Comparison of ENCODE assay signal across 8 cellular contexts in the genomic region with DNA sequence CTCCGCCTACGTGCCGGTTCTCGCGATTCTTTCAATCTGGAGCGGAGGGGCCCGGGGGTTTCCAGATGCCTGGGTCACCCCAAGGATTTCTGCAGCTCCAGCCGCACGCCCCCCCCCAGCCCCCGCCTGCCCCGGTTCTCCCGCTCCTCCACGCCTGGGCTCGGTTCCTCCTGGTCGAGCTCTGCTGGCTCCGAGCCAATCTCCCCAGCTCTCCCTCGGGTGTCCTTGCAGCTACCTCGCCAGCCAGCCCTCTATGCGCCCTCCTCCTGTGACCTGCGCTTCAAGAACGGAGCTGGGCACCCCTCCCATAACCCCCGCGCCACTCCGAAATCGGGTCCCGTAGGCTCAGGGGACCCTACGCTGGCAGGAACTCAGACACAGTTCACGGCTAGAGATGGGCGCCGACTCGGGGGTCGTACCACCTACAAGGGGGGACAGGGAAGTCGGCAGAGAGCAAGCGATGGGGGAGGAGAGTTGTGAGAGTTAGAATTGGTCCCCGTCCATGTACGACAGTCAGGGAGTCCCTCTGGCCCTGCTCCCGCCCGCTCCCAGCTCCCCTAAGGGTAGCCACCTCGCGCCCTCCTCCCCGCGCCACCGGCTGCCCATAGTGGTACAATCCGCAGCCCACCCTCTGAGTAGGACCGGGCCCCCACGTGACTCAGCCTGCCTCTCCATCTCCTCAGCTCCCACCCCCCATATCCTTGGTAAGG. TPM values are rescaled to one million over a fixed set of nuclear protein-coding genes. Genes with fewer than 3 reads are reported as not detected.
DNase-seq lines count a peak whose midpoint lies in the region; ATAC-seq and TF ChIP-seq lines count a peak whose summit lies in the region.

No MANE protein-coding gene starts in this region.

- H3K27me3 ChIP-seq in AG04450 (ENCODE audit: control insufficient read depth, insufficient read depth, low read length) (peaks cover 31% of the 10 kb centered on the region), transverse colon (peaks cover 50% of the 10 kb centered on the region)

- ATAC-seq in T-helper 17 cell (no peak), mucosa of descending colon (no peak), GM19395 (IDR thresholded peaks at IDR 0.05; ENCODE audit: unreplicated experiment) (no peak), GM18861 (IDR thresholded peaks at IDR 0.05; ENCODE audit: unreplicated experiment) (no peak)

- TF ChIP-seq POLR2A in transverse colon (IDR thresholded peaks at IDR 0.05) = no peak

- CTCF ChIA-PET in AG04450 (lab: Charles Lee) = interaction anchor here (0.6 kb wide), 1 partner anchor 8 kb away, joined by 3 read pairs; no protein-coding TSS in a partner anchor

- intact Hi-C loops in mucosa of descending colon (cut with DNase I, micrococcal nuclease) = no loop called here
- intact Hi-C loops in transverse colon (cut with DNase I; ENCODE audit: low total_unique reads) = no loop called here

- POLR2A ChIA-PET in AG04450 (lab: Yijun Ruan, JAX) = interaction anchor here (0.8 kb wide), 1 partner anchor 44 kb away, joined by 4 read pairs; a partner anchor contains a TSS

- H3K9me3 ChIP-seq in AG04450 (ENCODE audit: control insufficient read depth, insufficient read depth, low read length) = peaks cover 6% of the 10 kb centered on the region; the same call in 1 of the 2 replicates
- H3K9me3 ChIP-seq in T-helper 17 cell (ENCODE audit: control insufficient read depth, low read length, poor library complexity, severe bottlenecking) = no peaks in the 10 kb centered on the region
- no peaks in the 10 kb centered on the region for H3K9me3 ChIP-seq in mucosa of descending colon
- no peaks in the 10 kb centered on the region for H3K9me3 ChIP-seq in transverse colon

- H3K27me3 Mint-ChIP-seq in T-helper 17 cell = peaks cover 54% of the 10 kb centered on the region

- in situ Hi-C loops in transverse colon (cut with MboI; ENCODE audit: low pct_ligation_motif_present in 1 of 4, low pct_unique_long_range_greater_than_20kb in 1 of 4, low sequenced_read_pairs in 3 of 4) = no loop called here

- H3K4me1 Mint-ChIP-seq in T-helper 17 cell = peaks cover 30% of the 10 kb centered on the region

- TF ChIP-seq CTCF in AG04450 (IDR thresholded peaks at IDR 0.05; ENCODE audit: low read depth, low read length) (no peak), mucosa of descending colon (IDR thresholded peaks at IDR 0.05) (no peak), transverse colon (IDR thresholded peaks at IDR 0.05) (no peak)

- TF ChIP-seq EP300 in transverse colon (IDR thresholded peaks at IDR 0.05; ENCODE audit: low read depth) = no peak

- H3K4me1 ChIP-seq in mucosa of descending colon (ENCODE audit: low read depth) (peaks cover 31% of the 10 kb centered on the region), transverse colon (peaks cover 26 to 56% (median 45%) of the 10 kb centered on the region in 4 donors)

- H3K36me3 ChIP-seq in mucosa of descending colon (ENCODE audit: low read depth) = no peaks in the 10 kb centered on the region
- H3K36me3 ChIP-seq in transverse colon = no peaks in the 10 kb centered on the region

- H3K4me3 ChIP-seq in AG04450 (ENCODE audit: low read depth, low read length) = peak overlapping the region; percentile 56
- H3K4me3 ChIP-seq in mucosa of descending colon = no peak overlapping the region
- H3K4me3 ChIP-seq in transverse colon = peak overlapping the region in 3 of 4 donors; percentile 11 to 44 (median 28)

- H3K27ac ChIP-seq in AG04450 (ENCODE audit: low read depth, low read length) = no peak overlapping the region
- no peak overlapping the region for H3K27ac ChIP-seq in transverse colon

- H3K27ac Mint-ChIP-seq in T-helper 17 cell = no peak overlapping the region

- peaks cover 8% of the 10 kb centered on the region for H3K36me3 Mint-ChIP-seq in T-helper 17 cell (ENCODE audit: low read depth)

- WGBS in transverse colon (ENCODE audit: low coverage in 1 of 2), 2 donors = 0 to 3% methylated on average over 1 to 43 of the region's 46 CpGs

- DNase-seq in AG04450 (ENCODE audit: low read depth, low spot score) (no peak), HCEC 1CT (peak; percentile 18), T-helper 17 cell (peak in 1 of 3 donors; percentile 22), ecto neural progenitor cell (ENCODE audit: low spot score) (peak; percentile 90), mucosa of descending colon (peak; percentile 49 to 69 (median 65)), transverse colon (peak; percentile 67)

- peak overlapping the region; percentile 91 for H3K4me3 Mint-ChIP-seq in T-helper 17 cell

RNA-seq across cellular contexts. Expression of a gene that starts 1.0 kb away (rescaled TPM):
- polyA plus RNA-seq in AG04450 (2011; rRNA removed) = 0.58 and 0.63 TPM in 2 replicates
- 0.28 and 0.39 TPM in 2 replicates for polyA minus RNA-seq in AG04450 (2011; rRNA and poly(A)+ RNA removed)
- total RNA-seq in T-helper 17 cell = 1 to 10 TPM; 2.0 to 2.6 TPM
- 1 to 10 TPM; 1.4 to 3.0 (median 2.2) TPM for total RNA-seq in mucosa of descending colon
- 1 to 10 TPM in 3 of 4 donors, not detected in 1; 1.6 to 2.4 (median 1.9) TPM for total RNA-seq in transverse colon

RNA-seq across cellular contexts. Expression of a gene that starts 4.6 kb away (rescaled TPM):
- 5.3 and 6.3 TPM in 2 replicates for polyA plus RNA-seq in AG04450 (2011; rRNA removed)
- 2.9 and 4.2 TPM in 2 replicates for polyA minus RNA-seq in AG04450 (2011; rRNA and poly(A)+ RNA removed)
- total RNA-seq in T-helper 17 cell (1 to 10 TPM; 7.0 to 7.2 TPM), mucosa of descending colon (1 to 10 TPM; 6.0 to 8.3 (median 7.7) TPM), transverse colon (10 to 100 TPM in 1 of 4 donors, 1 to 10 TPM in 2, not detected in 1; 5.8 to 10.3 (median 8.9) TPM)

RNA-seq across cellular contexts. Expression of a gene that starts 5.0 kb away (rescaled TPM):
- 1.0 and 1.1 TPM in 2 replicates for polyA plus RNA-seq in AG04450 (2011; rRNA removed)
- polyA minus RNA-seq in AG04450 (2011; rRNA and poly(A)+ RNA removed) = 1.0 and 1.8 TPM in 2 replicates
- total RNA-seq in T-helper 17 cell (10 to 100 TPM; 12.6 to 13.2 TPM), mucosa of descending colon (10 to 100 TPM in 2 of 3 donors, 1 to 10 TPM in 1; 8.8 to 22.5 (median 16.4) TPM), transverse colon (10 to 100 TPM in 3 of 4 donors, 1 to 10 TPM in 1; 8.8 to 26.1 (median 16.3) TPM)

RNA-seq across cellular contexts. Expression of a gene that starts 11.6 kb away (rescaled TPM):
- polyA plus RNA-seq in AG04450 (2011; rRNA removed) = not detected in 2 replicates
- 0.05 TPM in 1 of 2 replicates, not detected in the other for polyA minus RNA-seq in AG04450 (2011; rRNA and poly(A)+ RNA removed)
- total RNA-seq in T-helper 17 cell (not detected), mucosa of descending colon (not detected), transverse colon (not detected)

RNA-seq across cellular contexts. Expression of a gene that starts 14.9 kb away (rescaled TPM):
- polyA plus RNA-seq in AG04450 (2011; rRNA removed) = not detected in 2 replicates
- polyA minus RNA-seq in AG04450 (2011; rRNA and poly(A)+ RNA removed) = not detected in 2 replicates
- total RNA-seq in T-helper 17 cell (not detected), mucosa of descending colon (not detected), transverse colon (not detected)
